12 cellular contexts compared by ENCODE assay signal in genomic region chr1:8418301-8418700, GRCh38.
DNase-seq lines count a peak whose midpoint lies in the region; ATAC-seq and TF ChIP-seq lines count a peak whose summit lies in the region.
"Had no signal": no experiment of that assay in that cellular context is flagged by ENCODE, and none has a peak within 500 bp of the region (broad histone marks: within the 10 kb centered on the region; RNA-seq: fewer than 3 reads in every experiment).

No MANE protein-coding gene starts in this region.

- no peak for DNase-seq in CD8-positive, alpha-beta memory T cell
- DNase-seq in spleen (no peak), RWPE1 (ENCODE audit: low spot score) (no peak), retina (no peak), left lobe of liver (ENCODE audit: low spot score) (no peak)
- DNase-seq: activated T-cell treated with anti-CD3 and anti-CD28 coated beads, Interleukin-2, amount 50 U/mL, for 1 hour; body of pancreas; COR-L47; SIG-M5; stimulated activated CD4-positive, alpha-beta T cell treated with anti-CD3 and anti-CD28 coated beads, Interleukin-2, amount 100 ng/mL, for 48 hours had no signal

- H3K36me3 Mint-ChIP-seq in CD8-positive, alpha-beta memory T cell: peaks cover 0 to 42% (median 24%) of the 10 kb centered on the region in 3 donors

- WGBS in gastroesophageal sphincter (ENCODE audit: low coverage in 1 of 2), 2 donors: 14 to 77% methylated on average over 1 to 4 of the region's 4 CpGs
- 76 to 96% (median 86%) methylated on average over 4 of the region's 4 CpGs for WGBS in spleen, 5 donors

- peaks cover 11% of the 10 kb centered on the region for H3K36me3 ChIP-seq in CD8-positive, alpha-beta memory T cell (ENCODE audit: insufficient read depth, low read length)
- H3K36me3 ChIP-seq in SU-DHL-6 (ENCODE audit: low read length): peaks cover 61% of the 10 kb centered on the region
- H3K36me3 ChIP-seq in gastroesophageal sphincter: peaks cover 0 to 38% of the 10 kb centered on the region in 2 donors
- peaks cover 0 to 76% (median 16%) of the 10 kb centered on the region in 6 donors for H3K36me3 ChIP-seq in spleen

- no peak for TF ChIP-seq EP300 in gastroesophageal sphincter (IDR thresholded peaks at IDR 0.05)

- CTCF ChIA-PET in CD8-positive, alpha-beta memory T cell (lab: Charles Lee): interaction anchor here (1.0 to 1.5 kb wide), 3 partner anchors 11 to 21 kb away, joined by 3 to 4 read pairs (median 3); no protein-coding TSS in a partner anchor
- CTCF ChIA-PET in RWPE1 (lab: Yijun Ruan, JAX): interaction anchor here (0.7 kb wide), 1 partner anchor 98 kb away, joined by 3 read pairs; no protein-coding TSS in a partner anchor

- H3K4me3 Mint-ChIP-seq in CD8-positive, alpha-beta memory T cell: peak overlapping the region in 3 of 7 donors; percentile 13 to 40 (median 38)

- POLR2A ChIA-PET in CD8-positive, alpha-beta memory T cell (lab: Charles Lee): no interaction called here
- POLR2A ChIA-PET in RWPE1 (lab: Yijun Ruan, JAX; ENCODE audit: low non-redundant PET): no interaction called here

- peaks cover 15 to 24% (median 16%) of the 10 kb centered on the region in 3 donors for H3K4me1 Mint-ChIP-seq in CD8-positive, alpha-beta memory T cell

- no peak overlapping the region for H2AFZ ChIP-seq in SU-DHL-6 (ENCODE audit: low read depth, low read length, severe bottlenecking)

- peaks cover 12% of the 10 kb centered on the region; the same call in 1 of the 2 replicates for H4K20me1 ChIP-seq in SU-DHL-6 (ENCODE audit: low read depth, low read length)

- H3K4me3 ChIP-seq in CD8-positive, alpha-beta memory T cell (ENCODE audit: low read length): no peak overlapping the region
- H3K4me3 ChIP-seq in SU-DHL-6 (ENCODE audit: insufficient read depth, low read length, poor library complexity, severe bottlenecking): peak overlapping the region; percentile 73
- H3K4me3 ChIP-seq in gastroesophageal sphincter: peak overlapping the region in 1 of 2 donors; percentile 74
- H3K4me3 ChIP-seq in spleen: peak overlapping the region in 1 of 8 donors; percentile 89
- H3K4me3 ChIP-seq: body of pancreas had no signal

- no peaks in the 10 kb centered on the region for H3K27me3 ChIP-seq in CD8-positive, alpha-beta memory T cell (ENCODE audit: insufficient read depth, low read length, poor library complexity, severe bottlenecking)
- H3K27me3 ChIP-seq in SU-DHL-6 (ENCODE audit: low read length) (no peaks in the 10 kb centered on the region), gastroesophageal sphincter (no peaks in the 10 kb centered on the region), spleen (replicated peaks in 1 of 7) (no peaks in the 10 kb centered on the region)
- H3K27me3 ChIP-seq: body of pancreas had no signal

- H3K27me3 Mint-ChIP-seq in CD8-positive, alpha-beta memory T cell: no peaks in the 10 kb centered on the region

- peaks cover 67% of the 10 kb centered on the region for H3K4me1 ChIP-seq in CD8-positive, alpha-beta memory T cell (ENCODE audit: insufficient read depth, low read length)
- H3K4me1 ChIP-seq in gastroesophageal sphincter (peaks cover 21 to 81% (median 40%) of the 10 kb centered on the region in 3 donors), spleen (peaks cover 58 to 95% (median 79%) of the 10 kb centered on the region in 6 donors)

- no peaks in the 10 kb centered on the region for H3F3A ChIP-seq in SU-DHL-6 (ENCODE audit: insufficient read depth)

- TF ChIP-seq CTCF in SU-DHL-6 (IDR thresholded peaks at IDR 0.05; ENCODE audit: insufficient read depth, low read length, poor library complexity, severe bottlenecking) (no peak), gastroesophageal sphincter (IDR thresholded peaks at IDR 0.05) (no peak), spleen (IDR thresholded peaks at IDR 0.05 in 8 of 11, conservative IDR thresholded peaks at IDR 0.05 in 3 of 11) (no peak), RWPE1 (conservative IDR thresholded peaks at IDR 0.05; ENCODE audit: low read depth) (no peak)

- H3K27ac ChIP-seq in CD8-positive, alpha-beta memory T cell (ENCODE audit: low read depth, low read length): no peak overlapping the region
- H3K27ac ChIP-seq in SU-DHL-6 (ENCODE audit: low read depth, low read length) (peak overlapping the region; percentile 99), gastroesophageal sphincter (peak overlapping the region; percentile 97 to 100 (median 98)), spleen (peak overlapping the region in 7 of 8 donors; percentile 62 to 99 (median 96)), RWPE1 (no peak overlapping the region)

- H3K27ac Mint-ChIP-seq in CD8-positive, alpha-beta memory T cell: peak overlapping the region in 6 of 8 donors; percentile 5 to 59 (median 28)

- 0 out of 2 replicates have a peak overlapping the region, but pooled peaks have one; percentile 91 for H3K9ac ChIP-seq in SU-DHL-6 (ENCODE audit: low read length)

- H3K9me2 ChIP-seq in SU-DHL-6 (replicated peaks; ENCODE audit: insufficient read depth, low read length): no peaks in the 10 kb centered on the region

- no peak for TF ChIP-seq POLR2A in gastroesophageal sphincter (IDR thresholded peaks at IDR 0.05)
- TF ChIP-seq POLR2A in spleen (IDR thresholded peaks at IDR 0.05): no peak

- H3K4me2 ChIP-seq in SU-DHL-6 (ENCODE audit: low read depth, low read length, poor library complexity, severe bottlenecking): peak overlapping the region; percentile 74

- no peak for ATAC-seq in gastroesophageal sphincter
- no peak for ATAC-seq in left lobe of liver
- ATAC-seq: body of pancreas had no signal

- peaks cover 100% of the 10 kb centered on the region for H3K79me2 ChIP-seq in SU-DHL-6 (ENCODE audit: insufficient read depth, low read length)

- intact Hi-C loops in spleen (cut with DNase I; ENCODE audit: low total_unique reads): no loop called here

- H3K9me3 Mint-ChIP-seq in CD8-positive, alpha-beta memory T cell: no peaks in the 10 kb centered on the region

- H3K9me3 ChIP-seq in CD8-positive, alpha-beta memory T cell (ENCODE audit: low read length): no peaks in the 10 kb centered on the region
- H3K9me3 ChIP-seq in SU-DHL-6 (ENCODE audit: insufficient read depth, low read length) (no peaks in the 10 kb centered on the region), gastroesophageal sphincter (no peaks in the 10 kb centered on the region), spleen (no peaks in the 10 kb centered on the region)
- H3K9me3 ChIP-seq: body of pancreas had no signal

Comparison
In these comparisons a context has a peak if more than half of its experiments do, and no peak if none do; other contexts are left out.
1. H3K27ac ChIP-seq: peak in SU-DHL-6 (single experiment), gastroesophageal sphincter (4 of 4) and spleen (7 of 8); none in CD8-positive, alpha-beta memory T cell (single experiment) and RWPE1 (single experiment).